9 cellular contexts compared by ENCODE assay signal in genomic region chr13:101916758-101917474, GRCh38.
DNase-seq lines count a peak whose midpoint lies in the region; ATAC-seq and TF ChIP-seq lines count a peak whose summit lies in the region.
"Had no signal": no experiment of that assay in that cellular context is flagged by ENCODE, and none has a peak within 500 bp of the region (broad histone marks: within the 10 kb centered on the region; RNA-seq: fewer than 3 reads in every experiment).

No MANE protein-coding gene starts in this region.

- no TSS peak for BruUV-seq in Panc1 (replicated peaks; lab: Mats Ljungman, UMichigan)

- CTCF ChIA-PET in GM10248 (lab: Yijun Ruan, JAX): no interaction called here
- CTCF ChIA-PET in Panc1 (lab: Charles Lee): no interaction called here

- no peaks in the 10 kb centered on the region for H3K36me3 ChIP-seq in Panc1 (ENCODE audit: control insufficient read depth, insufficient read depth, low read length)
- H3K36me3 ChIP-seq in psoas muscle (ENCODE audit: insufficient read depth in 1 of 2, low read depth in 1 of 2): no peaks in the 10 kb centered on the region
- H3K36me3 ChIP-seq in gastroesophageal sphincter: no peaks in the 10 kb centered on the region
- H3K36me3 ChIP-seq: neutrophil had no signal

- H3K9me3 ChIP-seq in Panc1 (ENCODE audit: control insufficient read depth, insufficient read depth, low read depth, low read length) (no peaks in the 10 kb centered on the region), psoas muscle (no peaks in the 10 kb centered on the region), gastroesophageal sphincter (no peaks in the 10 kb centered on the region)
- H3K9me3 ChIP-seq: neutrophil had no signal

- peak; percentile 11 for DNase-seq in GM10248 (ENCODE audit: extremely low spot score)
- DNase-seq in Panc1 (ENCODE audit: low read depth, low spot score): no peak
- DNase-seq in left ventricle myocardium superior: no peak
- no peak for DNase-seq in psoas muscle
- no peak for DNase-seq in DMS153 treated with DMSO at 0.1 percent for 48 hours (lab: John Stamatoyannopoulos, UW; ENCODE audit: unreplicated experiment)
- DNase-seq in H4 (ENCODE audit: low spot score): no peak

- ATAC-seq in Panc1 (no peak), left ventricle myocardium superior (peak; percentile 44), psoas muscle (no peak), gastroesophageal sphincter (no peak), GM21528 (IDR thresholded peaks at IDR 0.05; ENCODE audit: low FRiP score, unreplicated experiment) (no peak)

- POLR2A ChIA-PET in GM10248 (lab: Yijun Ruan, JAX): no interaction called here
- POLR2A ChIA-PET in Panc1 (lab: Charles Lee): no interaction called here

- no peak overlapping the region for H3K27ac ChIP-seq in Panc1 (ENCODE audit: low read length)
- no peak overlapping the region for H3K27ac ChIP-seq in psoas muscle
- H3K27ac ChIP-seq in gastroesophageal sphincter: no peak overlapping the region
- H3K27ac ChIP-seq: neutrophil had no signal

- peaks cover 7% of the 10 kb centered on the region for H3K27me3 ChIP-seq in Panc1 (ENCODE audit: control insufficient read depth, insufficient read depth, low read length)
- H3K27me3 ChIP-seq in psoas muscle (ENCODE audit: insufficient read depth in 3 of 3, low read length in 2 of 3): peaks cover 0 to 78% (median 10%) of the 10 kb centered on the region in 3 donors
- H3K27me3 ChIP-seq in gastroesophageal sphincter: peaks cover 73% of the 10 kb centered on the region

- H3K4me3 ChIP-seq in Panc1 (ENCODE audit: low read depth in 2 of 2, low read length in 2 of 2) (peak overlapping the region; percentile 19 to 39; a peak in 3 of 4 replicates), psoas muscle (peak overlapping the region; percentile 38), gastroesophageal sphincter (peak overlapping the region in 1 of 2 donors; percentile 50)

- WGBS in psoas muscle, 3 donors: 0 to 1% (median 1%) methylated on average over 35 to 74 of the region's 74 CpGs
- 3 to 12% methylated on average over 4 to 7 of the region's 74 CpGs for WGBS in gastroesophageal sphincter (ENCODE audit: low coverage in 1 of 2), 2 donors

- TF ChIP-seq CTCF in GM10248 (IDR thresholded peaks at IDR 0.05; ENCODE audit: control extremely low read depth, extremely low read depth, low read depth, missing control alignments) (no peak), Panc1 (IDR thresholded peaks at IDR 0.05) (no peak), psoas muscle (IDR thresholded peaks at IDR 0.05) (no peak), gastroesophageal sphincter (IDR thresholded peaks at IDR 0.05) (no peak)

- intact Hi-C loops in Panc1 (cut with micrococcal nuclease; ENCODE audit: unreplicated experiment): no loop called here
- intact Hi-C loops in left ventricle myocardium superior (cut with micrococcal nuclease): no loop called here
- intact Hi-C loops in psoas muscle (cut with DNase I): no loop called here

- in situ Hi-C loops in Panc1 (cut with HindIII; ENCODE audit: low pct_unique_long_range_greater_than_20kb, low sequenced_read_pairs): no loop called here

- TF ChIP-seq POLR2A in gastroesophageal sphincter (IDR thresholded peaks at IDR 0.05): no peak

- no peaks in the 10 kb centered on the region for H3K4me1 ChIP-seq in Panc1 (ENCODE audit: control insufficient read depth, insufficient read depth, low read length)
- no peaks in the 10 kb centered on the region for H3K4me1 ChIP-seq in psoas muscle
- H3K4me1 ChIP-seq in gastroesophageal sphincter: peaks cover 0 to 30% (median 5%) of the 10 kb centered on the region in 3 donors

- TF ChIP-seq EP300 in gastroesophageal sphincter (IDR thresholded peaks at IDR 0.05): no peak
